ENCODE assay signal across 1 cellular context in the genomic region with DNA sequence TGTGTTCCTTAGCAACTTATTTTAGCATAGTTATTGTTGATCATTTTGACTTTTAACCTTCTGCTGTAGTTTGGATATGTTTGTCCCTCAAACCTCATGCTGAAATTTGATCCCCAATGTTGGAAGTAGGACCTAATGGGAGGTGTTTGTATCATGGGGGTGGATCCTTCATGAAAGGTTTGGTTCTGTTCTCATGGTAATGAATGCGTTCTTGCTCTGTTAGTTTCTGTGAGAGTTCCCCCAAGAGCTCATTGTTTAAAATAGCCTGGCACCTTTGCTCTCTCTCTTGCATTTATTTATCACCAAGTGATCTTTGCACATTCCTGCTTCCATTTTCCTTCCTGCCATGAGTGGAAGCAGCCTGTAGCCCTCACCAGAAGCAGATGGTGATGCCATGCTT.
TF ChIP-seq lines count a peak whose summit lies in the region.

No MANE protein-coding gene starts in this region.

TF ChIP-seq in IMR-90, 13 proteins besides CTCF, POLR2A, EP300 and RAD21 (continued from another document):
- no peak for TF ChIP-seq CEBPB (IDR thresholded peaks at IDR 0.05; ENCODE audit: low read depth, low read length)
- no peak for TF ChIP-seq MAFK (IDR thresholded peaks at IDR 0.05; ENCODE audit: low read depth, low read length)
- no peak for TF ChIP-seq MXI1 (IDR thresholded peaks at IDR 0.05; ENCODE audit: borderline replicate concordance, low read depth, low read length)
